In the genomic region with DNA sequence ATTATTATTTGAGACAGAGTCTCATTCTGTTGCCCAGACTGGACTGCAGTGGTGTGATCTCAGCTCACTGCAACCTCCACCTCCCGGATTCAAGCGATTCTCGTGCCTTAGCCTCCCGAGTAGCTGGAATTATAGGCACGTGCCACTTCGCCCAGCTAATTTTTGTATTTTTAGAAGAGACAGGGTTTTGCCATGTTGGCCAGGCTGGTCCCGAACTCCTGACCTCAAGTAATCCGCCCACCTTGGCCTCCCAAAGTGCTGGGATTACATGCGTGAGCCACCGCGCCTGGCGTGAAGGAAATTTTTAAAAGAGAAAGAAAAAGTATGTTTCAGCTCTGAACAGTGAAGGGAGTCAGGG, we compare ENCODE assay signal across 8 cellular contexts. TPM values are rescaled to one million over a fixed set of nuclear protein-coding genes. Genes with fewer than 3 reads are reported as not detected.
DNase-seq lines count a peak whose midpoint lies in the region; ATAC-seq and TF ChIP-seq lines count a peak whose summit lies in the region.
"Not testable (repeated sequence)": the region's sequence is repeated elsewhere in the genome, so short reads cannot be mapped to it uniquely, and the experiment has no call there.

No MANE protein-coding gene starts in this region.

- CTCF ChIA-PET in A673 (lab: Charles Lee) = not testable (repeated sequence)

- DNase-seq in A673 (ENCODE audit: low spot score); HFFc6; RWPE2 (ENCODE audit: low spot score); breast epithelium (ENCODE audit: low spot score in 2 of 2); fibroblast of lung (ENCODE audit: low read depth in 2 of 2); lower lobe of right lung; gastrocnemius medialis; thyroid gland: not testable (repeated sequence)

- peaks cover 47% of the 10 kb centered on the region for H3K36me3 Mint-ChIP-seq in HFFc6 (ENCODE audit: low read depth)

- peaks cover 81% of the 10 kb centered on the region for H3K79me2 ChIP-seq in fibroblast of lung (ENCODE audit: control insufficient read depth, insufficient read depth, low read length)

- H3K4me3 ChIP-seq in A673 (ENCODE audit: low read depth, low read length, poor library complexity, severe bottlenecking); RWPE2 (ENCODE audit: severe bottlenecking); fibroblast of lung (replicated peaks in 1 of 4; ENCODE audit: control extremely low read depth in 1 of 4, insufficient read depth in 1 of 4, low read depth in 3 of 4, low read length in 4 of 4); thyroid gland (replicated peaks in 1 of 3): not testable (repeated sequence)
- peak overlapping the region in 1 of 3 donors; percentile 20 for H3K4me3 ChIP-seq in breast epithelium
- peak overlapping the region; percentile 24 for H3K4me3 ChIP-seq in lower lobe of right lung
- peak overlapping the region; percentile 24 to 39 (median 32) for H3K4me3 ChIP-seq in gastrocnemius medialis

- H3K4me3 Mint-ChIP-seq in HFFc6 = not testable (repeated sequence)

- H3K9me3 Mint-ChIP-seq in HFFc6 = not testable (repeated sequence)

- H4K20me1 ChIP-seq in fibroblast of lung (ENCODE audit: control insufficient read depth, extremely low read depth, insufficient read depth, low read length) = not testable (repeated sequence)

- TF ChIP-seq POLR2A in breast epithelium (IDR thresholded peaks at IDR 0.05); gastrocnemius medialis (IDR thresholded peaks at IDR 0.05); thyroid gland (IDR thresholded peaks at IDR 0.05): not testable (repeated sequence)

- intact Hi-C loops in A673 (cut with micrococcal nuclease; ENCODE audit: unreplicated experiment); lower lobe of right lung (cut with DNase I); thyroid gland (cut with DNase I): not testable (repeated sequence)
- intact Hi-C loops in breast epithelium (cut with DNase I; ENCODE audit: low total_unique reads) = loop anchor here (5.0 kb wide), 1 partner anchor 112 kb away; no protein-coding TSS in a partner anchor
- intact Hi-C loops in gastrocnemius medialis (cut with DNase I; ENCODE audit: low total_unique reads) = loop anchor here (1.0 to 10.0 kb wide), 7 partner anchors 20 to 235 kb away; a partner anchor contains a TSS

- in situ Hi-C loops in gastrocnemius medialis (cut with MboI; ENCODE audit: low sequenced_read_pairs in 4 of 4) = not testable (repeated sequence)

- H2AFZ ChIP-seq in fibroblast of lung (ENCODE audit: low read length) = not testable (repeated sequence)

- POLR2A ChIA-PET in A673 (lab: Charles Lee; ENCODE audit: low non-redundant PET) = not testable (repeated sequence)

- H3K27ac Mint-ChIP-seq in HFFc6 = peak overlapping the region; percentile 68

- not testable (repeated sequence) for H3K9me3 ChIP-seq in A673 (ENCODE audit: low read depth, low read length, poor library complexity, severe bottlenecking); RWPE2 (ENCODE audit: severe bottlenecking); breast epithelium; fibroblast of lung (ENCODE audit: control insufficient read depth, insufficient read depth, low read depth, low read length); lower lobe of right lung; gastrocnemius medialis; thyroid gland

- ATAC-seq in RWPE2 (ENCODE audit: low read depth); lower lobe of right lung; gastrocnemius medialis: not testable (repeated sequence)

- TF ChIP-seq CTCF in A673 (conservative IDR thresholded peaks at IDR 0.05; ENCODE audit: low read depth, low read length); HFFc6 (IDR thresholded peaks at IDR 0.05); RWPE2 (IDR thresholded peaks at IDR 0.05; ENCODE audit: poor library complexity, severe bottlenecking); breast epithelium (IDR thresholded peaks at IDR 0.05); fibroblast of lung (conservative IDR thresholded peaks at IDR 0.05 in 1 of 2, IDR thresholded peaks at IDR 0.05 in 1 of 2; ENCODE audit: low read depth in 1 of 2, low read length in 2 of 2); lower lobe of right lung (IDR thresholded peaks at IDR 0.05); gastrocnemius medialis (IDR thresholded peaks at IDR 0.05 in 4 of 5, conservative IDR thresholded peaks at IDR 0.05 in 1 of 5); thyroid gland (IDR thresholded peaks at IDR 0.05): not testable (repeated sequence)

- WGBS in thyroid gland, 2 donors = 73 to 84% methylated on average over 12 of the region's 12 CpGs

- peaks cover 88% of the 10 kb centered on the region for H3K4me1 Mint-ChIP-seq in HFFc6 (ENCODE audit: low read depth)

- H3K27me3 ChIP-seq in A673 (replicated peaks; ENCODE audit: insufficient read depth, low read depth, low read length, poor library complexity); RWPE2 (ENCODE audit: insufficient read depth, poor library complexity, severe bottlenecking); breast epithelium; fibroblast of lung (ENCODE audit: control insufficient read depth, insufficient read depth, low read length); lower lobe of right lung (ENCODE audit: low read depth); gastrocnemius medialis; thyroid gland: not testable (repeated sequence)

- not testable (repeated sequence) for H3K27me3 Mint-ChIP-seq in HFFc6 (ENCODE audit: insufficient read depth)

- BruUV-seq in A673 (replicated peaks; lab: Mats Ljungman, UMichigan) = not testable (repeated sequence)

- not testable (repeated sequence) for H3K9ac ChIP-seq in fibroblast of lung (ENCODE audit: insufficient read depth, low read length)

- peak overlapping the region; percentile 55 for H3K27ac ChIP-seq in A673 (ENCODE audit: low read depth, low read length, poor library complexity, severe bottlenecking)
- peak overlapping the region; percentile 54 for H3K27ac ChIP-seq in RWPE2 (ENCODE audit: poor library complexity, severe bottlenecking)
- peak overlapping the region; percentile 54 to 62 for H3K27ac ChIP-seq in breast epithelium
- peak overlapping the region; percentile 73 for H3K27ac ChIP-seq in fibroblast of lung (ENCODE audit: insufficient read depth, low read length)
- peak overlapping the region; percentile 63 for H3K27ac ChIP-seq in lower lobe of right lung
- H3K27ac ChIP-seq in gastrocnemius medialis = peak overlapping the region; percentile 76 to 89 (median 82)
- peak overlapping the region; percentile 46 to 54 (median 48) for H3K27ac ChIP-seq in thyroid gland

- peaks cover 23% of the 10 kb centered on the region for H3K36me3 ChIP-seq in A673 (ENCODE audit: insufficient read depth, low read length, poor library complexity, severe bottlenecking)
- H3K36me3 ChIP-seq in RWPE2 (ENCODE audit: low read depth) = peaks cover 25% of the 10 kb centered on the region
- H3K36me3 ChIP-seq in breast epithelium; fibroblast of lung (ENCODE audit: control insufficient read depth, insufficient read depth, low read length): not testable (repeated sequence)
- peaks cover 24% of the 10 kb centered on the region for H3K36me3 ChIP-seq in lower lobe of right lung
- peaks cover 0 to 10% of the 10 kb centered on the region in 2 donors for H3K36me3 ChIP-seq in gastrocnemius medialis
- peaks cover 10% of the 10 kb centered on the region in 2 donors for H3K36me3 ChIP-seq in thyroid gland

- not testable (repeated sequence) for H3K4me2 ChIP-seq in fibroblast of lung (ENCODE audit: extremely low read depth, insufficient read depth, low read length)

- H3K4me1 ChIP-seq in A673 (ENCODE audit: insufficient read depth, low read length, poor library complexity, severe bottlenecking) (peaks cover 69% of the 10 kb centered on the region), RWPE2 (ENCODE audit: insufficient read depth, poor library complexity, severe bottlenecking) (peaks cover 23% of the 10 kb centered on the region), fibroblast of lung (ENCODE audit: control insufficient read depth, extremely low read depth, insufficient read depth, low read length) (peaks cover 32% of the 10 kb centered on the region), lower lobe of right lung (peaks cover 58% of the 10 kb centered on the region), gastrocnemius medialis (peaks cover 90 to 94% of the 10 kb centered on the region in 2 donors), thyroid gland (peaks cover 0 to 50% of the 10 kb centered on the region in 2 donors)
- not testable (repeated sequence) for H3K4me1 ChIP-seq in breast epithelium

RNA-seq across cellular contexts. Expression of a gene that starts 35.5 kb away (rescaled TPM):
- 144 and 146 TPM in 2 replicates for total RNA-seq in A673 (2021)
- 100 to 1,000 TPM in 3 of 6 experiments, 10 to 100 TPM in 3; 86.5 to 104 (median 97.4) TPM for total RNA-seq in HFFc6 (2021; fragmentation: NEBNext Ultra II Directional; extraction: Animal tissue kit (Norgen Biotek cat#: 25700))
- 10 to 100 TPM; 40.8 to 43.6 (median 43.6) TPM for total RNA-seq in breast epithelium
- 24.7 and 43.4 TPM in 2 replicates for total RNA-seq in fibroblast of lung
- 60.0 and 61.6 TPM in 2 replicates for polyA plus RNA-seq in fibroblast of lung
- 90.7 and 110 TPM in 2 replicates for polyA plus RNA-seq in fibroblast of lung (2012)
- polyA minus RNA-seq in fibroblast of lung (ENCODE audit: low replicate concordance) = 91.7 and 92.6 TPM in 2 replicates
- total RNA-seq in lower lobe of right lung = 89.5 TPM
- 10 to 100 TPM; 20.0 to 31.5 (median 28.0) TPM for total RNA-seq in gastrocnemius medialis
- total RNA-seq in thyroid gland = 10 to 100 TPM; 41.7 to 70.4 (median 54.3) TPM
